ENCODE assay signal across 17 cellular contexts in the genomic region with DNA sequence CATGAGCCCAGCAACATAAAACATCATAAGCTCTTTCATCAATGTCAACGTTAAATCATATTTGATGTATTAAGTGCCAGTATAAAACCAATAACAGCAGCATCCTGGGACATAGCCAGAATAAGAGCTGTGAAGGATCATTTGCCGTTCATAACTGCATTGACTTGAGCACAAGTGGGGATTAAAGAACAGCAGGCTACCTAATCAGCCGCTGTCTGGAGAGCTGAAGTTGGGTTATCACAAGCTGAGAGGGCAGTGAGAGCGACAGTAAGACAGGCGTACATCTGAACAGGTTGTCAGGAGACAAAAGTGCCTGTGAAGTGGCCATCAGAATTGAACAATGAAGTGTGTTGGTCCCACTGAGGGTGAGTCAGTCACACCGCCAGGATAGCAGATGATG.
"Had no signal": no experiment of that assay in that cellular context is flagged by ENCODE, and none has a peak within 500 bp of the region (broad histone marks: within the 10 kb centered on the region; RNA-seq: fewer than 3 reads in every experiment).

No MANE protein-coding gene starts in this region.

- H3K4me1 ChIP-seq: pancreas, testis, upper lobe of right lung had no signal

- H3K36me3 Mint-ChIP-seq: activated naive CD8-positive, alpha-beta T cell treated with anti-CD3 and anti-CD28 coated beads, Interleukin-2, amount 10 ng/mL, durations not matched to agents 7 days and 5 days had no signal

- H3K36me3 ChIP-seq: pancreas, upper lobe of right lung had no signal

- H3K27me3 Mint-ChIP-seq: activated naive CD8-positive, alpha-beta T cell treated with anti-CD3 and anti-CD28 coated beads, Interleukin-2, amount 10 ng/mL, durations not matched to agents 7 days and 5 days; stimulated activated naive CD8-positive, alpha-beta T cell treated with anti-CD3 and anti-CD28 coated beads, Interleukin-15, amount 100 ng/mL, for 72 hours had no signal

- H3K9me3 ChIP-seq: pancreas, testis, upper lobe of right lung had no signal

- H3K27me3 ChIP-seq: hepatocyte, pancreas, testis, upper lobe of right lung had no signal

- H3K27ac ChIP-seq: hepatocyte, pancreas, testis, upper lobe of right lung had no signal

- H3K4me3 Mint-ChIP-seq: activated naive CD8-positive, alpha-beta T cell treated with anti-CD3 and anti-CD28 coated beads, Interleukin-2, amount 10 ng/mL, durations not matched to agents 7 days and 5 days; endodermal cell; neural crest cell; stimulated activated naive CD8-positive, alpha-beta T cell treated with anti-CD3 and anti-CD28 coated beads, Interleukin-15, amount 100 ng/mL, for 72 hours had no signal

- DNase-seq: activated CD4-positive, alpha-beta T cell treated with anti-CD3 and anti-CD28 coated beads, Interleukin-2, amount 50 U/mL, for 4 hours; activated CD4-positive, CD25-positive, alpha-beta regulatory T cell; activated gamma-delta T cell treated with Interleukin-2 at 50 U/mL for 16 hours; activated naive CD8-positive, alpha-beta T cell treated with anti-CD3 and anti-CD28 coated beads, Interleukin-2, amount 10 ng/mL, durations not matched to agents 7 days and 5 days; activated T-cell treated with anti-CD3 and anti-CD28 coated beads, Interleukin-2, amount 50 U/mL, for 48 hours; anterior cingulate cortex; endodermal cell; erythroblast; mesendoderm; pancreas; stimulated activated CD4-positive, alpha-beta T cell treated with anti-CD3 and anti-CD28 coated beads, Interleukin-4, amount 100 ng/mL, for 1 hour; stimulated activated CD8-positive, alpha-beta memory T cell treated with anti-CD3 and anti-CD28 coated beads, Interleukin-4, amount 100 ng/mL, for 48 hours; stimulated activated naive CD8-positive, alpha-beta T cell treated with anti-CD3 and anti-CD28 coated beads, Interleukin-15, amount 100 ng/mL, for 72 hours; testis; upper lobe of right lung had no signal

- H3K4me1 Mint-ChIP-seq: activated naive CD8-positive, alpha-beta T cell treated with anti-CD3 and anti-CD28 coated beads, Interleukin-2, amount 10 ng/mL, durations not matched to agents 7 days and 5 days; neural crest cell; stimulated activated naive CD8-positive, alpha-beta T cell treated with anti-CD3 and anti-CD28 coated beads, Interleukin-15, amount 100 ng/mL, for 72 hours had no signal

- H3K27ac Mint-ChIP-seq: activated naive CD8-positive, alpha-beta T cell treated with anti-CD3 and anti-CD28 coated beads, Interleukin-2, amount 10 ng/mL, durations not matched to agents 7 days and 5 days; endodermal cell; stimulated activated naive CD8-positive, alpha-beta T cell treated with anti-CD3 and anti-CD28 coated beads, Interleukin-15, amount 100 ng/mL, for 72 hours had no signal

- H3K4me3 ChIP-seq: hepatocyte, pancreas, testis, upper lobe of right lung had no signal
